ENCODE assay signal across 25 cellular contexts in the genomic region with DNA sequence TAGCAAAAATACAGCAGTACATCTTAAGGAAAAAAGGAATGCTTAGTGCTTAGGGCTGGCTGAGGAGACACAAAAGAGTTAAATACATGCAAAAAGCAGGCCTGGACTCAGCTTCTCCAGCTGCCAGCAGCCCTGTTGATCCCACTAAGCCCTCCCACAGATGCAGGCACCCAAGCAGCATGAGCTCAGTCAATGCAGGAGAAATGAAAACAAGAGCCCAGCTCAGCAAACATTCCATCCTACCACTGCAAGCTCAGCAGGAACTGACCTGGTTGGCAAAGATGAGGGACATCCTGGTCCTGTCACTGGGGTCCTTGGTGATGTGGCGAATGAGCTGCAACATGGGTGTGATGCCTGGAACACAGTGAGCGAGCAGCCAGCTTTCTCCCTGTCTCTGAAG. TPM values are rescaled to one million over a fixed set of nuclear protein-coding genes. Genes with fewer than 3 reads are reported as not detected.
DNase-seq lines count a peak whose midpoint lies in the region; ATAC-seq and TF ChIP-seq lines count a peak whose summit lies in the region.
"Had no signal": no experiment of that assay in that cellular context is flagged by ENCODE, and none has a peak within 500 bp of the region (broad histone marks: within the 10 kb centered on the region; RNA-seq: fewer than 3 reads in every experiment).

No MANE protein-coding gene starts in this region.

- H3K4me1 Mint-ChIP-seq in GM23338, result peaks cover 13% of the 10 kb centered on the region

- H2AK5ac ChIP-seq in neuronal stem cell (ENCODE audit: low read depth, low read length), result peak overlapping the region; percentile 64

- H3K4me3 Mint-ChIP-seq in GM23338, result no peak overlapping the region
- H3K4me3 Mint-ChIP-seq: activated CD8-positive, alpha-beta T cell treated with anti-CD3 and anti-CD28 coated beads, Interleukin-2, amount 10 ng/mL, durations not matched to agents 7 days and 5 days; CD14-positive monocyte; effector memory CD8-positive, alpha-beta T cell had no signal

- no peak overlapping the region for H4K8ac ChIP-seq in neuronal stem cell (ENCODE audit: low read depth, low read length)

- no peaks in the 10 kb centered on the region for H3K9me2 ChIP-seq in GM23338 (ENCODE audit: insufficient read depth)

- no peak overlapping the region for H2BK12ac ChIP-seq in neuronal stem cell (ENCODE audit: low read length)

- H3K4me2 ChIP-seq in GM23338 (no peak overlapping the region), neuronal stem cell (ENCODE audit: insufficient read depth, low read length, poor library complexity, severe bottlenecking) (no peak overlapping the region)

- H3K79me1 ChIP-seq in neuronal stem cell (ENCODE audit: low read depth, low read length), result peaks cover 2% of the 10 kb centered on the region

- no peaks in the 10 kb centered on the region for H3K4me1 ChIP-seq in GM23338 (ENCODE audit: insufficient read depth)
- no peaks in the 10 kb centered on the region for H3K4me1 ChIP-seq in adipocyte (ENCODE audit: control insufficient read depth, insufficient read depth, low read length)
- peaks cover 11 to 20% of the 10 kb centered on the region in 2 donors for H3K4me1 ChIP-seq in neuronal stem cell (ENCODE audit: control insufficient read depth in 2 of 2, insufficient read depth in 1 of 2, low read depth in 1 of 2, low read length in 2 of 2)

- no peak for TF ChIP-seq CTCF in GM23338 (conservative IDR thresholded peaks at IDR 0.05; ENCODE audit: low read depth in 2 of 2)
- no peak for TF ChIP-seq CTCF in fibroblast of villous mesenchyme (IDR thresholded peaks at IDR 0.05; ENCODE audit: insufficient read depth, low read depth, low read length)
- no peak for TF ChIP-seq CTCF in RWPE1 (conservative IDR thresholded peaks at IDR 0.05; ENCODE audit: low read depth)

- H2AFZ ChIP-seq in GM23338 (no peak overlapping the region), neuronal stem cell (ENCODE audit: low read length) (no peak overlapping the region)

- H3K9me3 ChIP-seq in adipocyte (ENCODE audit: control insufficient read depth, low read length) (no peaks in the 10 kb centered on the region), neuronal stem cell (replicated peaks in 1 of 2; ENCODE audit: control insufficient read depth in 2 of 2, insufficient read depth in 1 of 2, low read depth in 1 of 2, low read length in 2 of 2) (peaks cover 4 to 17% of the 10 kb centered on the region in 2 donors)
- H3K9me3 ChIP-seq: esophagus squamous epithelium, left ventricle myocardium inferior, neutrophil, right atrium auricular region, vagina had no signal

- H2BK5ac ChIP-seq in neuronal stem cell (ENCODE audit: low read length), result no peak overlapping the region

- POLR2A ChIA-PET in RWPE1 (lab: Yijun Ruan, JAX; ENCODE audit: low non-redundant PET), result no interaction called here

- no peak for TF ChIP-seq POLR2A in erythroblast (IDR thresholded peaks at IDR 0.05; ENCODE audit: low read length)

- H3K27ac ChIP-seq in GM23338 (ENCODE audit: low read depth) (no peak overlapping the region), neuronal stem cell (replicated peaks; ENCODE audit: low read length) (no peak overlapping the region), RWPE1 (no peak overlapping the region)
- H3K27ac ChIP-seq: left ventricle myocardium inferior, neutrophil, right atrium auricular region, vagina had no signal

- no CpG with 5 or more reads among the region's 2 CpGs for WGBS in neuronal stem cell (ENCODE audit: extremely low coverage in 2 of 2, insufficient read length in 2 of 2, insufficient replicate concordance in 1 of 2), 2 donors

- peaks cover 9% of the 10 kb centered on the region for H3K27me3 Mint-ChIP-seq in GM23338 (ENCODE audit: insufficient read depth, low read depth, poor library complexity)

- no peak overlapping the region for H3K14ac ChIP-seq in neuronal stem cell (ENCODE audit: low read length)

- H3K27ac Mint-ChIP-seq in GM23338, result no peak overlapping the region
- H3K27ac Mint-ChIP-seq: activated CD8-positive, alpha-beta T cell treated with anti-CD3 and anti-CD28 coated beads, Interleukin-2, amount 10 ng/mL, durations not matched to agents 7 days and 5 days; CD14-positive monocyte; effector memory CD8-positive, alpha-beta T cell had no signal

- no peak overlapping the region for H2BK120ac ChIP-seq in neuronal stem cell (ENCODE audit: low read depth, low read length)

- CTCF ChIA-PET in RWPE1 (lab: Yijun Ruan, JAX), result interaction anchor here (0.6 to 4.0 kb wide), 3 partner anchors 14 to 424 kb away, joined by 3 to 43 read pairs (median 6); no protein-coding TSS in a partner anchor

- H3F3A ChIP-seq in GM23338 (replicated peaks; ENCODE audit: low read depth), result no peaks in the 10 kb centered on the region

- H3K9me3 Mint-ChIP-seq in GM23338, result peaks cover 23% of the 10 kb centered on the region
- H3K9me3 Mint-ChIP-seq: effector memory CD8-positive, alpha-beta T cell had no signal

- H2BK15ac ChIP-seq in neuronal stem cell (ENCODE audit: low read length), result no peak overlapping the region

- H3K36me3 Mint-ChIP-seq in GM23338 (ENCODE audit: low read depth), result peaks cover 70% of the 10 kb centered on the region

- H3K9ac ChIP-seq in adipocyte (ENCODE audit: low read length) (no peak overlapping the region), neuronal stem cell (ENCODE audit: low read depth, low read length, poor library complexity) (no peak overlapping the region)

- no peak overlapping the region for H3K4me3 ChIP-seq in GM23338
- no peak overlapping the region for H3K4me3 ChIP-seq in adipocyte (ENCODE audit: low read length)
- H3K4me3 ChIP-seq in fibroblast of villous mesenchyme (ENCODE audit: low read depth, low read length), result no peak overlapping the region
- H3K4me3 ChIP-seq in neuronal stem cell (ENCODE audit: low read length in 2 of 2), result no peak overlapping the region
- H3K4me3 ChIP-seq: esophagus squamous epithelium, left ventricle myocardium inferior, right atrium auricular region, vagina had no signal

- H4K91ac ChIP-seq in neuronal stem cell (ENCODE audit: low read depth, low read length, poor library complexity), result no peak overlapping the region

- H3K27me3 ChIP-seq in GM23338 (ENCODE audit: insufficient read depth), result no peaks in the 10 kb centered on the region
- H3K27me3 ChIP-seq in adipocyte (replicated peaks; ENCODE audit: control insufficient read depth, insufficient read depth, low read length), result no peaks in the 10 kb centered on the region
- H3K27me3 ChIP-seq in neuronal stem cell (ENCODE audit: control insufficient read depth in 3 of 3, insufficient read depth in 3 of 3, low read depth in 1 of 3, low read length in 3 of 3), result peaks cover 0 to 6% (median 0%) of the 10 kb centered on the region in 3 experiments
- H3K27me3 ChIP-seq: right atrium auricular region, vagina had no signal

- H3K23ac ChIP-seq in neuronal stem cell (ENCODE audit: low read depth, low read length, poor library complexity), result peak overlapping the region; percentile 4

- peak; percentile 41 for ATAC-seq in GM23338
- ATAC-seq in GM18520 (IDR thresholded peaks at IDR 0.05; ENCODE audit: unreplicated experiment), result no peak
- ATAC-seq: activated CD8-positive, alpha-beta T cell treated with anti-CD3 and anti-CD28 coated beads, Interleukin-2, amount 10 ng/mL, durations not matched to agents 7 days and 5 days; effector memory CD8-positive, alpha-beta T cell had no signal

- peak overlapping the region; percentile 5 for H3K18ac ChIP-seq in neuronal stem cell (ENCODE audit: low read length)

- no peaks in the 10 kb centered on the region for H4K20me1 ChIP-seq in GM23338 (replicated peaks; ENCODE audit: insufficient read depth)

- peaks cover 20% of the 10 kb centered on the region for H3K36me3 ChIP-seq in GM23338 (ENCODE audit: insufficient read depth)
- H3K36me3 ChIP-seq in adipocyte (ENCODE audit: control insufficient read depth, insufficient read depth, low read length, severe bottlenecking), result peaks cover 6% of the 10 kb centered on the region
- peaks cover 0 to 18% of the 10 kb centered on the region in 2 donors for H3K36me3 ChIP-seq in neuronal stem cell (replicated peaks in 1 of 2; ENCODE audit: control insufficient read depth in 2 of 2, insufficient read depth in 2 of 2, low read length in 2 of 2)
- H3K36me3 ChIP-seq: neutrophil had no signal

- H3K79me2 ChIP-seq in GM23338 (replicated peaks; ENCODE audit: insufficient read depth), result no peaks in the 10 kb centered on the region

- DNase-seq in GM23338 (ENCODE audit: low spot score), result no peak
- peak; percentile 31 for DNase-seq in adipocyte (ENCODE audit: low read depth)
- peak; percentile 29 for DNase-seq in fibroblast of villous mesenchyme (ENCODE audit: low read depth)
- DNase-seq in neuronal stem cell (ENCODE audit: low spot score), result no peak
- no peak for DNase-seq in pons (ENCODE audit: low spot score)
- DNase-seq in RWPE1 (ENCODE audit: low spot score), result no peak
- no peak for DNase-seq in erythroblast (lab: John Stamatoyannopoulos, UW)
- DNase-seq: ACHN; activated CD8-positive, alpha-beta T cell treated with anti-CD3 and anti-CD28 coated beads, Interleukin-2, amount 10 ng/mL, durations not matched to agents 7 days and 5 days; activated naive CD4-positive, alpha-beta T cell; activated T-cell treated with anti-CD3 and anti-CD28 coated beads, Interleukin-2, amount 50 U/mL, for 1 hour; cerebellar nuclear complex; effector memory CD8-positive, alpha-beta T cell; esophagus squamous epithelium; left ventricle myocardium inferior; NCI-H1105; NCI-H2081 treated with DMSO at 0.1 percent for 48 hours; NCI-H524 treated with DMSO at 0.1 percent for 48 hours; T1000 had no signal

- H3K4ac ChIP-seq in neuronal stem cell (ENCODE audit: low read length), result no peak overlapping the region

TF ChIP-seq in GM23338, 12 proteins besides CTCF, POLR2A, EP300 and RAD21 (continues in another document):
- TF ChIP-seq ZNF331 (CRISPR knock-in tag; IDR thresholded peaks at IDR 0.05; ENCODE audit: low read depth), result no peak
- TF ChIP-seq, protein P1, sequence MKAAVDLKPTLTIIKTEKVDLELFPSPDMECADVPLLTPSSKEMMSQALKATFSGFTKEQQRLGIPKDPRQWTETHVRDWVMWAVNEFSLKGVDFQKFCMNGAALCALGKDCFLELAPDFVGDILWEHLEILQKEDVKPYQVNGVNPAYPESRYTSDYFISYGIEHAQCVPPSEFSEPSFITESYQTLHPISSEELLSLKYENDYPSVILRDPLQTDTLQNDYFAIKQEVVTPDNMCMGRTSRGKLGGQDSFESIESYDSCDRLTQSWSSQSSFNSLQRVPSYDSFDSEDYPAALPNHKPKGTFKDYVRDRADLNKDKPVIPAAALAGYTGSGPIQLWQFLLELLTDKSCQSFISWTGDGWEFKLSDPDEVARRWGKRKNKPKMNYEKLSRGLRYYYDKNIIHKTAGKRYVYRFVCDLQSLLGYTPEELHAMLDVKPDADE (IDR thresholded peaks at IDR 0.05), result no peak
- TF ChIP-seq ZNF114 (CRISPR knock-in tag; IDR thresholded peaks at IDR 0.05), result no peak

RNA-seq across cellular contexts. Expression of a gene that starts 5.8 kb away (rescaled TPM):
- 30.3 and 40.9 TPM in 2 replicates for total RNA-seq in GM23338 (2014; rRNA removed; shearing (Covaris generic))
- polyA plus RNA-seq in GM23338 (2016; fragmentation: Nextera tagmentation; extraction: Ambion mirVana), result 48.9 and 56.2 TPM in 2 replicates
- 32.0 and 39.9 TPM in 2 replicates for total RNA-seq in fibroblast of villous mesenchyme
- polyA plus RNA-seq in neuronal stem cell (2013, experiment 1 of 2), result 37.3 TPM
- polyA plus RNA-seq in neuronal stem cell (2013, experiment 2 of 2), result 38.6 TPM

RNA-seq across cellular contexts. Expression of a gene that starts 38.8 kb away (rescaled TPM):
- total RNA-seq in GM23338 (2014; rRNA removed; shearing (Covaris generic)), result 0.31 and 0.42 TPM in 2 replicates
- polyA plus RNA-seq in GM23338 (2016; fragmentation: Nextera tagmentation; extraction: Ambion mirVana), result 0.33 and 1.3 TPM in 2 replicates
- under 0.01 and 0.64 TPM in 2 replicates for total RNA-seq in fibroblast of villous mesenchyme
- 0.20 TPM for polyA plus RNA-seq in neuronal stem cell (2013, experiment 1 of 2)
- 0.10 TPM for polyA plus RNA-seq in neuronal stem cell (2013, experiment 2 of 2)
- total RNA-seq: activated CD8-positive, alpha-beta T cell treated with anti-CD3 and anti-CD28 coated beads, Interleukin-2, amount 10 ng/mL, durations not matched to agents 7 days and 5 days; left ventricle myocardium inferior; LHCN-M2; right atrium auricular region; vagina had no signal
- polyA plus RNA-seq: CD14-positive monocyte had no signal

Comparison
In these comparisons a context has a peak if more than half of its experiments do, and no peak if none do; other contexts are left out.
1. DNase-seq: peak in adipocyte (single experiment) and fibroblast of villous mesenchyme (single experiment); none in GM23338 (single experiment), neuronal stem cell (single experiment), pons (single experiment), RWPE1 (single experiment) and erythroblast (0 of 2).